Comparison of ENCODE assay signal across 10 cellular contexts in the genomic region with DNA sequence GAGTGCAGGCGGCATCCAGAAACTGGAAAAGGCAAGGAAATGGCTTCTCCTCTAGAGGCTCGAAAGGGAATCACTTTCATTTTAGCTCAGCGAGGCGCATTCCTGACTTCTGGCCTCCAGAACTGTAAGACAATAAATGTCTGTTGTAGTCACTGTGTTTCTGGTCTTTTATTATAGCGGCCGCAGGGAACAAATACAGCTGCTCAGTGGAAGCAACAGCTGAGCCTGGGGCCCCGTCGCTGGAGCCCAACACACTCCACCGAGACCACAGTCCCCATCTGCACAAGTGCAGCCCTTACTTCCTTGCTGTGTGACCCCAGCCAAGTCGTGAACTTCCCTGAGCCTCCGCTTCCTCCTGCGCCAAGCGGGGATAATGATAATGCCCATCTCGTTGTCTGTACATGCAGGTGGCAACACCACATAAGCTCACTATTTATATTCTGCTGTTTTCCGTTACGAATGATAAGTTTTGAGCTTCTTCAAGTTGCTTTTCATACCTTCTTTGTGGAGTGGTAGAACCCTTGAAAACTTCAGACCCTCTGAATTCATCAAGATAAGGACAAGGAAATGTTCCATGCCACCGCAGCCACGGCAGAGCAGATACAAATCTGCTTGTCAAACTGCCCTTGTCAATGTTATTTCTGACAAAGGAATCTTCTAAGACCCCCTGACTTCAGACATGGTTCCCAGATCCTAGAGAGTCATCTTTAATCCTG. TPM values are rescaled to one million over a fixed set of nuclear protein-coding genes. Genes with fewer than 3 reads are reported as not detected.
DNase-seq lines count a peak whose midpoint lies in the region; ATAC-seq and TF ChIP-seq lines count a peak whose summit lies in the region.
"Had no signal": no experiment of that assay in that cellular context is flagged by ENCODE, and none has a peak within 500 bp of the region (broad histone marks: within the 10 kb centered on the region; RNA-seq: fewer than 3 reads in every experiment).

No MANE protein-coding gene starts in this region.

- H3K4me1 Mint-ChIP-seq in activated CD8-positive, alpha-beta T cell treated with anti-CD3 and anti-CD28 coated beads for 36 hours (ENCODE audit: low read depth), result peaks cover 77% of the 10 kb centered on the region

- H3K4me2 ChIP-seq in BLaER1 treated with 17β-estradiol and CSF1 and Interleukin-3, amounts not matched to agents 10 nM and 100 nM, result peak overlapping the region; percentile 91 to 98 (median 95)

- POLR2A ChIA-PET in activated CD8-positive, alpha-beta T cell treated with anti-CD3 and anti-CD28 coated beads for 36 hours (lab: Charles Lee), result interaction anchor here (0.9 to 24.0 kb wide), 4 partner anchors 11 to 536 kb away, joined by 3 to 671 read pairs (median 7); partner anchors contain the start of genes LAPTM5, MATN1, SNRNP40 and ZCCHC17

- peak overlapping the region in 9 of 10 experiments; percentile 2 to 92 (median 41); a peak in 14 of 20 replicates for H3K4me3 ChIP-seq in BLaER1 treated with 17β-estradiol and CSF1 and Interleukin-3, amounts not matched to agents 10 nM and 100 nM
- H3K4me3 ChIP-seq in mesodermal cell (ENCODE audit: extremely low read depth, insufficient read depth, low read length, poor library complexity, severe bottlenecking) (no peak overlapping the region), stomach (no peak overlapping the region), foreskin fibroblast (ENCODE audit: low read depth in 1 of 2, low read length in 2 of 2) (no peak overlapping the region)

- H3K36me3 ChIP-seq in BLaER1 treated with 17β-estradiol and CSF1 and Interleukin-3, amounts not matched to agents 10 nM and 100 nM, result peaks cover 5 to 7% (median 6%) of the 10 kb centered on the region in 11 experiments; a peak in 21 of 22 replicates
- no peaks in the 10 kb centered on the region for H3K36me3 ChIP-seq in mesodermal cell (ENCODE audit: control insufficient read depth, insufficient read depth, low read length)
- H3K36me3 ChIP-seq in stomach, result no peaks in the 10 kb centered on the region

- no peak for TF ChIP-seq CTCF in activated CD8-positive, alpha-beta T cell treated with anti-CD3 and anti-CD28 coated beads for 36 hours (IDR thresholded peaks at IDR 0.05)
- no peak for TF ChIP-seq CTCF in stomach (IDR thresholded peaks at IDR 0.05)
- no peak for TF ChIP-seq CTCF in foreskin fibroblast (IDR thresholded peaks at IDR 0.05; ENCODE audit: low read depth, low read length)

- no peaks in the 10 kb centered on the region for H3K9me3 Mint-ChIP-seq in activated CD8-positive, alpha-beta T cell treated with anti-CD3 and anti-CD28 coated beads for 36 hours

- peak; percentile 12 for TF ChIP-seq POLR2A in GM19099 (IDR thresholded peaks at IDR 0.05; ENCODE audit: extremely low read depth, insufficient read length, low read depth)
- no peak for TF ChIP-seq POLR2A in stomach (IDR thresholded peaks at IDR 0.05)

- H3K27me3 ChIP-seq in BLaER1 treated with 17β-estradiol and CSF1 and Interleukin-3, amounts not matched to agents 10 nM and 100 nM, result no peaks in the 10 kb centered on the region
- peaks cover 0 to 5% (median 0%) of the 10 kb centered on the region in 3 donors for H3K27me3 ChIP-seq in stomach

- H3K9me3 ChIP-seq in BLaER1 treated with 17β-estradiol and CSF1 and Interleukin-3, amounts not matched to agents 10 nM and 100 nM (replicated peaks in 1 of 11), result no peaks in the 10 kb centered on the region
- H3K9me3 ChIP-seq in mesodermal cell (ENCODE audit: control insufficient read depth, low read length) (no peaks in the 10 kb centered on the region), stomach (no peaks in the 10 kb centered on the region)

- H3K36me3 Mint-ChIP-seq in activated CD8-positive, alpha-beta T cell treated with anti-CD3 and anti-CD28 coated beads for 36 hours (ENCODE audit: low read depth), result peaks cover 8% of the 10 kb centered on the region

- ATAC-seq in activated CD8-positive, alpha-beta T cell treated with anti-CD3 and anti-CD28 coated beads for 36 hours, result no peak
- ATAC-seq in Right ventricle myocardium inferior, result no peak

- H3K27ac ChIP-seq in BLaER1 treated with 17β-estradiol and CSF1 and Interleukin-3, amounts not matched to agents 10 nM and 100 nM, result peak overlapping the region; percentile 31 to 100 (median 98); a peak in 20 of 22 replicates
- H3K27ac ChIP-seq in mesodermal cell (ENCODE audit: low read depth, low read length, severe bottlenecking) (peak overlapping the region; percentile 66), stomach (peak overlapping the region in 1 of 5 donors; percentile 76)
- H3K27ac ChIP-seq: C4-2B had no signal

- H3K4me1 ChIP-seq in BLaER1 treated with 17β-estradiol and CSF1 and Interleukin-3, amounts not matched to agents 10 nM and 100 nM, result peaks cover 65 to 80% (median 67%) of the 10 kb centered on the region in 10 experiments
- peaks cover 53% of the 10 kb centered on the region for H3K4me1 ChIP-seq in mesodermal cell (ENCODE audit: control insufficient read depth, insufficient read depth, low read length, poor library complexity, severe bottlenecking)
- peaks cover 0 to 33% (median 20%) of the 10 kb centered on the region in 4 donors for H3K4me1 ChIP-seq in stomach

- CTCF ChIA-PET in activated CD8-positive, alpha-beta T cell treated with anti-CD3 and anti-CD28 coated beads for 36 hours (lab: Charles Lee), result interaction anchor here (0.7 to 15.2 kb wide), 9 partner anchors 9 to 184 kb away, joined by 3 to 186 read pairs (median 4); partner anchors contain the start of gene MATN1

- intact Hi-C loops in activated CD8-positive, alpha-beta T cell treated with anti-CD3 and anti-CD28 coated beads for 36 hours (cut with micrococcal nuclease), result no loop called here
- intact Hi-C loops in stomach (cut with DNase I; ENCODE audit: low total_unique reads) (no loop called here), Right ventricle myocardium inferior (cut with DNase I) (no loop called here)

- peak overlapping the region; percentile 69 for H3K27ac Mint-ChIP-seq in activated CD8-positive, alpha-beta T cell treated with anti-CD3 and anti-CD28 coated beads for 36 hours

- H3K9ac ChIP-seq in BLaER1 treated with 17β-estradiol and CSF1 and Interleukin-3, amounts not matched to agents 10 nM and 100 nM, result peak overlapping the region in 10 of 11 experiments; percentile 23 to 99 (median 64); a peak in 19 of 22 replicates

- no peak for DNase-seq in activated CD8-positive, alpha-beta T cell treated with anti-CD3 and anti-CD28 coated beads for 36 hours
- no peak for DNase-seq in stomach
- no peak for DNase-seq in NCI-H1694 treated with DMSO at 0.1 percent for 48 hours (lab: John Stamatoyannopoulos, UW)
- no peak for DNase-seq in foreskin fibroblast
- DNase-seq in Right ventricle myocardium inferior (ENCODE audit: missing footprints), result no peak

- 92 to 99% methylated on average over 16 of the region's 18 CpGs for WGBS in mesodermal cell (ENCODE audit: insufficient coverage in 2 of 2), 2 experiments
- 71 to 84% (median 81%) methylated on average over 18 of the region's 18 CpGs for WGBS in stomach, 5 donors

- H4K20me1 ChIP-seq in BLaER1 treated with 17β-estradiol and CSF1 and Interleukin-3, amounts not matched to agents 10 nM and 100 nM, result peaks cover 6 to 34% (median 14%) of the 10 kb centered on the region in 11 experiments; a peak in 21 of 22 replicates

- peak overlapping the region; percentile 56 for H3K4me3 Mint-ChIP-seq in activated CD8-positive, alpha-beta T cell treated with anti-CD3 and anti-CD28 coated beads for 36 hours

- TF ChIP-seq EP300 in stomach (IDR thresholded peaks at IDR 0.05), result no peak

- H3K27me3 Mint-ChIP-seq in activated CD8-positive, alpha-beta T cell treated with anti-CD3 and anti-CD28 coated beads for 36 hours, result no peaks in the 10 kb centered on the region

RNA-seq across cellular contexts. Expression of gene LAPTM5, which starts 3.2 kb away (rescaled TPM):
- total RNA-seq in activated CD8-positive, alpha-beta T cell treated with anti-CD3 and anti-CD28 coated beads for 36 hours, result 100 to 1,000 TPM; 229 to 237 TPM
- 36.9 TPM for polyA plus RNA-seq in mesodermal cell (2013, experiment 1 of 2)
- polyA plus RNA-seq in mesodermal cell (2013, experiment 2 of 2), result 25.0 TPM
- total RNA-seq in stomach (10 to 100 TPM in 4 of 5 donors, 1 to 10 TPM in 1; 4.6 to 48.4 (median 29.6) TPM), Right ventricle myocardium inferior (31.5 TPM)
- 10 to 100 TPM; 33.1 to 39.9 (median 37.6) TPM for polyA plus RNA-seq in stomach

RNA-seq across cellular contexts. Expression of gene MATN1, which starts 37.4 kb away (rescaled TPM):
- 1 to 10 TPM in 1 of 2 experiments, under 1 TPM in 1; 0.45 to 1.4 TPM for total RNA-seq in activated CD8-positive, alpha-beta T cell treated with anti-CD3 and anti-CD28 coated beads for 36 hours
- polyA plus RNA-seq in mesodermal cell (2013, experiment 1 of 2), result 0.77 TPM
- polyA plus RNA-seq in mesodermal cell (2013, experiment 2 of 2), result 0.35 TPM
- total RNA-seq in stomach (1 to 10 TPM in 1 of 5 donors, not detected in 4; 1.7 TPM), Right ventricle myocardium inferior (not detected)
- polyA plus RNA-seq in stomach, result not detected
- total RNA-seq: M059J had no signal

Comparison
In these comparisons a context has a peak if more than half of its experiments do, and no peak if none do; other contexts are left out.
1. H3K4me3 ChIP-seq: peak in BLaER1 treated with 17β-estradiol and CSF1 and Interleukin-3, amounts not matched to agents 10 nM and 100 nM (9 of 10); none in mesodermal cell (single experiment), stomach (0 of 4) and foreskin fibroblast (0 of 2).